Comparison of ENCODE assay signal across 12 cellular contexts in the genomic region with DNA sequence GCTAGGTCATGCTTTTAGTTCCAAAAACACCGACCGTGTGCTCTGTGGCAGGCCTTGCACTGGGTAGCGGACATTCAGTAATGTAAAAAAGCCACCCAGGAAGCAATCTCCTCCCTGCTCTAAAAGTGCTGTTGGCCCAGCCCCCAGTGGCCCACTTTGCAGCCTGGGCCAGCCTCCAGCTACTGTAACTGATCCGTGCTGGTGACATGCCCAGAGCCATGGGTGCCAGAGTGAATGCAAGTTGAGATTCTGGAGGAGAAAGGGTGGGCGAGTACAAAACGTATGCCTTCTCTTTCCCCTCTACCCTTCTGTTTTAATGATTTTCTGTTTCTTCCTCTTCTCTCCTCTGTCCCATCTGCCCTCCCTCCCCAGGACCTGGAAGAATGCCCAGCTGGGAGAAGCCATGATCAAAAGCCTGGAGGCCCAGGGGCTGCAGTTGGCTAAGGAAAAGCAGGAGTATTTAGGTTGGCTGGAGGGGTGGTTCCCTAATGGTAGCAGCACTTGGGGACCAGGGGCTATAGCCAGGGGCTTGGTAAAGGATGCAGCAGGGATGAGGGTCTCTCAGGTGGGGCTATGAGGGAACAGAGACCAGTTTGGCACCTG. TPM values are rescaled to one million over a fixed set of nuclear protein-coding genes. Genes with fewer than 3 reads are reported as not detected.
DNase-seq lines count a peak whose midpoint lies in the region; ATAC-seq and TF ChIP-seq lines count a peak whose summit lies in the region.
"Had no signal": no experiment of that assay in that cellular context is flagged by ENCODE, and none has a peak within 500 bp of the region (broad histone marks: within the 10 kb centered on the region; RNA-seq: fewer than 3 reads in every experiment).

No MANE protein-coding gene starts in this region.

- no peaks in the 10 kb centered on the region for H3K9me3 Mint-ChIP-seq in stimulated activated naive CD8-positive, alpha-beta T cell treated with anti-CD3 and anti-CD28 coated beads, Interleukin-15, amount 100 ng/mL, for 72 hours
- H3K9me3 Mint-ChIP-seq: stimulated activated naive CD8-positive, alpha-beta T cell treated with anti-CD3 and anti-CD28 coated beads, Interleukin-15, Interleukin-2, amounts not matched to agents 100 ng/mL and 50 ng/mL, for 24 hours; T-helper 1 cell treated with Interleukin-12 subunit alpha and Interleukin-12 subunit beta and Interleukin-4 antibody, amounts not matched to agents 30 μg/mL and 1 μg/mL, for 36 hours had no signal

- no peak for TF ChIP-seq CTCF in choroid plexus epithelial cell (conservative IDR thresholded peaks at IDR 0.05; ENCODE audit: low read depth, low read length)

- no peak overlapping the region for H3K27ac ChIP-seq in aorta (ENCODE audit: low read depth in 1 of 2, low read length in 2 of 2)
- H3K27ac ChIP-seq: body of pancreas had no signal

- in situ Hi-C loops in KBM-7 (cut with MboI; ENCODE audit: low pct_unique_long_range_greater_than_20kb, low sequenced_read_pairs), result no loop called here

- H3K4me3 ChIP-seq in choroid plexus epithelial cell (ENCODE audit: low read depth, low read length) (no peak overlapping the region), aorta (ENCODE audit: low read length in 2 of 2) (no peak overlapping the region)
- H3K4me3 ChIP-seq: body of pancreas, mucosa of descending colon had no signal

- WGBS in aorta, 2 donors, result 5 to 7% methylated on average over 6 of the region's 6 CpGs

- peak; percentile 20 to 50 for DNase-seq in NCI-H524 (lab: John Stamatoyannopoulos, UW)
- no peak for DNase-seq in NCI-H524 treated with DMSO at 0.1 percent for 48 hours (lab: John Stamatoyannopoulos, UW)
- DNase-seq in choroid plexus epithelial cell (ENCODE audit: low read depth), result peak; percentile 51
- DNase-seq in medulla oblongata (ENCODE audit: extremely low spot score), result peak; percentile 60
- DNase-seq in aorta, result no peak
- no peak for DNase-seq in activated CD8-positive, alpha-beta memory T cell treated with anti-CD3 and anti-CD28 coated beads, Interleukin-2, amount 50 U/mL, for 4 hours
- no peak for DNase-seq in KBM-7
- no peak for DNase-seq in stimulated activated naive CD8-positive, alpha-beta T cell treated with anti-CD3 and anti-CD28 coated beads, Interleukin-15, amount 100 ng/mL, for 72 hours
- DNase-seq: mucosa of descending colon had no signal

- peaks cover 29% of the 10 kb centered on the region for H3K27me3 Mint-ChIP-seq in stimulated activated naive CD8-positive, alpha-beta T cell treated with anti-CD3 and anti-CD28 coated beads, Interleukin-15, amount 100 ng/mL, for 72 hours

- no peaks in the 10 kb centered on the region for H3K27me3 ChIP-seq in aorta (ENCODE audit: control insufficient read depth in 1 of 2, insufficient read depth in 2 of 2, low read length in 1 of 2)
- H3K27me3 ChIP-seq: body of pancreas had no signal

- peak overlapping the region in 1 of 2 donors; percentile 44 for H3K27ac Mint-ChIP-seq in stimulated activated naive CD8-positive, alpha-beta T cell treated with anti-CD3 and anti-CD28 coated beads, Interleukin-15, amount 100 ng/mL, for 72 hours
- H3K27ac Mint-ChIP-seq: stimulated activated naive CD8-positive, alpha-beta T cell treated with anti-CD3 and anti-CD28 coated beads, Interleukin-15, Interleukin-2, amounts not matched to agents 100 ng/mL and 50 ng/mL, for 24 hours; T-helper 1 cell treated with Interleukin-12 subunit alpha and Interleukin-12 subunit beta and Interleukin-4 antibody, amounts not matched to agents 30 μg/mL and 1 μg/mL, for 36 hours had no signal

- no peaks in the 10 kb centered on the region for H3K4me1 ChIP-seq in aorta (ENCODE audit: control insufficient read depth in 1 of 2, insufficient read depth in 2 of 2, low read length in 2 of 2)
- H3K4me1 ChIP-seq: body of pancreas had no signal

- no peaks in the 10 kb centered on the region for H3K36me3 ChIP-seq in aorta (ENCODE audit: control insufficient read depth in 1 of 2, insufficient read depth in 2 of 2, low read length in 1 of 2)

- H3K4me1 Mint-ChIP-seq in stimulated activated naive CD8-positive, alpha-beta T cell treated with anti-CD3 and anti-CD28 coated beads, Interleukin-15, amount 100 ng/mL, for 72 hours, result no peaks in the 10 kb centered on the region

- peak; percentile 40 for ATAC-seq in aorta (ENCODE audit: low FRiP score)
- ATAC-seq in stimulated activated naive CD8-positive, alpha-beta T cell treated with anti-CD3 and anti-CD28 coated beads, Interleukin-15, amount 100 ng/mL, for 72 hours, result no peak
- ATAC-seq: body of pancreas, mucosa of descending colon had no signal

- H3K9me3 ChIP-seq in aorta (ENCODE audit: control insufficient read depth, low read length), result no peaks in the 10 kb centered on the region
- H3K9me3 ChIP-seq: body of pancreas, mucosa of descending colon had no signal

- intact Hi-C loops in aorta (cut with DNase I), result no loop called here

- no peak overlapping the region for H3K4me3 Mint-ChIP-seq in stimulated activated naive CD8-positive, alpha-beta T cell treated with anti-CD3 and anti-CD28 coated beads, Interleukin-15, amount 100 ng/mL, for 72 hours
- H3K4me3 Mint-ChIP-seq: stimulated activated naive CD8-positive, alpha-beta T cell treated with anti-CD3 and anti-CD28 coated beads, Interleukin-15, Interleukin-2, amounts not matched to agents 100 ng/mL and 50 ng/mL, for 24 hours; T-helper 1 cell treated with Interleukin-12 subunit alpha and Interleukin-12 subunit beta and Interleukin-4 antibody, amounts not matched to agents 30 μg/mL and 1 μg/mL, for 36 hours had no signal

RNA-seq across cellular contexts. Expression of a gene that starts 16.9 kb away (rescaled TPM):
- under 1 TPM; 0.26 to 0.30 TPM for total RNA-seq in aorta
- under 1 TPM; 0.13 to 0.23 TPM for polyA plus RNA-seq in aorta

Comparison
In these comparisons a context has a peak if more than half of its experiments do, and no peak if none do; other contexts are left out.
1. DNase-seq: peak in NCI-H524 (2 of 2), choroid plexus epithelial cell (single experiment) and medulla oblongata (single experiment); none in NCI-H524 treated with DMSO at 0.1 percent for 48 hours (single experiment), aorta (0 of 2), activated CD8-positive, alpha-beta memory T cell treated with anti-CD3 and anti-CD28 coated beads, Interleukin-2, amount 50 U/mL, for 4 hours (single experiment), KBM-7 (single experiment) and stimulated activated naive CD8-positive, alpha-beta T cell treated with anti-CD3 and anti-CD28 coated beads, Interleukin-15, amount 100 ng/mL, for 72 hours (0 of 2).